18 cellular contexts compared by ENCODE assay signal in the genomic region with DNA sequence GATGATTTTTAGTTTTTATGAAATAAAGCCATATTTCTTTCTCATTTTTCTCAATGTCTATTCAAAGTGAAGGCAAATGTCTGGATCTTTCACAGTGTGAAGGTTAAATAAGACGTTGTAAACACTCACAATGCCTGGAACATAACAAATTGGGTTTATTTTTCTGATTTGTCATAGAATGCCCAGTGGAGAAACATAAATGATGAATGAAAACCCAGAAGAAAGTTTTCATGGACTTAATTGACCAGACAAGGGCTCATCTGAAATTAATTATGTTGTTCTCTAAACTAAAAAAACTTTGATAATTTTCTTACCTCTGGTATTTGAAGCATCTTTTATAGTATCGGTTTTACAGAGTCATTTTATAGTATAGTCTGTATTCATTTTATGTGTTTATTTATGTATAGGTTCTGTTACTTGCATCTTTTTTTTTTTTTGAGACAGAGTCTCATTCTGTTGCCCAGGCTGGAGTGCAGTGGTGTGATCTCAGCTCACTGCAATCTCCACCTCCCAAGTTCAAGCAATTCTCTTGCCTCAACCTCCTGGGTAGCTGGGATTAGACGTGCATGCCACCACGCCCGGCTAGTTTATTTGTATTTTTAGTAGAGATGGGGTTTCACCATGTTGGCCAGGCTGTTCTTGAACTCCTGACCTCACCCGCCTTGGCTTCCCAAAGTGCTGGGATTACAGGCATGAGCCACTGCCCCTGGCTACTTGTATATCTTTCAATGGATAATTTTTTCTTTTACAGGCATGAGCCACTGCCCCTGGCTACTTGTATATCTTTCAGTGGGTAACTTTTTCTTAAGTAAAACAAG.
"Had no signal": no experiment of that assay in that cellular context is flagged by ENCODE, and none has a peak within 500 bp of the region (broad histone marks: within the 10 kb centered on the region; RNA-seq: fewer than 3 reads in every experiment).

No MANE protein-coding gene starts in this region.

- DNase-seq: activated CD4-positive, alpha-beta memory T cell treated with anti-CD3 and anti-CD28 coated beads, Interleukin-2, amount 10 ng/mL, durations not matched to agents 7 days and 5 days; activated CD4-positive, alpha-beta T cell treated with anti-CD3 and anti-CD28 coated beads for 36 hours; activated CD8-positive, alpha-beta memory T cell treated with anti-CD3 and anti-CD28 coated beads, Interleukin-2, amount 10 ng/mL, durations not matched to agents 7 days and 5 days; activated naive CD4-positive, alpha-beta T cell; activated naive CD8-positive, alpha-beta T cell treated with anti-CD3 and anti-CD28 coated beads, Interleukin-2, amount 10 ng/mL, durations not matched to agents 7 days and 5 days; cortex of kidney; effector CD4-positive, alpha-beta T cell; lower lobe of right lung; retina; stimulated activated naive B cell treated with anti-CD40 and anti-IgM and Interleukin-4, amounts not matched to agents 10 μg/mL and 1 μg/mL and 100 μg/mL, for 72 hours; T-helper 2 cell had no signal

- H3K27me3 ChIP-seq: hepatocyte had no signal

- ATAC-seq: activated CD4-positive, alpha-beta T cell treated with anti-CD3 and anti-CD28 coated beads for 36 hours; activated CD8-positive, alpha-beta memory T cell treated with anti-CD3 and anti-CD28 coated beads, Interleukin-2, amount 10 ng/mL, durations not matched to agents 7 days and 5 days; activated T-helper 17 cell treated with anti-CD3 and anti-CD28 coated beads, Interleukin-2, amount 50 U/mL, for 72 hours; esophagus mucosa; lower lobe of right lung; natural killer cell treated with Interleukin-12 subunit alpha and Interleukin-12 subunit beta and Interleukin-15 and Interleukin-18, amount 100 ng/mL, for 72 hours; stimulated activated naive B cell treated with anti-CD40 and anti-IgM and Interleukin-4, amounts not matched to agents 10 μg/mL and 1 μg/mL and 100 μg/mL, for 72 hours; WTC11 had no signal

- FAIRE-seq: keratinocyte had no signal

- H3K9me3 ChIP-seq: lower lobe of right lung, neutrophil had no signal

- H3K4me3 ChIP-seq: hepatocyte, lower lobe of right lung had no signal

- H3K36me3 ChIP-seq: lower lobe of right lung, neutrophil had no signal
